9 cellular contexts compared by ENCODE assay signal in the genomic region with DNA sequence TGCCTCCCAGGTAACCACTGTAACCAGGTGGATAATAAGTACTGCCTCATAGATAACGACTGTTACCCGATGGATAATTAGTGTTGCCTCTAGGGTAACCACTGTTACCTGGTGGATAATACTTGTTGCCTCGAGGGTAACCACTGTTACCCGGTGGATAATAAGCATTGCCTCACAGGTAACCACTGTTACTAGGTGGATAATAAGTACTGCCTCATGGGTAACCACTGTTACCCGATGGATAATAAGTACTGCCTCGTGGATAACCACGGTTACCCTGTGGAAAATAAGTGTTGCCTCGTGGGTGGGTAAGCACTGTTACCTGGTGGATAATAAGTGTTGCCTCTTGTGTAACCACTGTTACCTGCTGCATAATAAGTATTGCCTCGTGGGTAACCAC. TPM values are rescaled to one million over a fixed set of nuclear protein-coding genes. Genes with fewer than 3 reads are reported as not detected.
"Had no signal": no experiment of that assay in that cellular context is flagged by ENCODE, and none has a peak within 500 bp of the region (broad histone marks: within the 10 kb centered on the region; RNA-seq: fewer than 3 reads in every experiment).

No MANE protein-coding gene starts in this region.

RNA-seq across cellular contexts. Expression of gene NXPE4, which starts 17.5 kb away (rescaled TPM):
- total RNA-seq: LHCN-M2, MCF 10A, NCI-H460, OCI-LY7, PC-9, Right ventricle myocardium inferior, RPMI7951, SJCRH30, SK-MEL-5 had no signal

RNA-seq across cellular contexts. Expression of gene NXPE1, which starts 53.4 kb away (rescaled TPM):
- total RNA-seq: LHCN-M2, MCF 10A, NCI-H460, OCI-LY7, PC-9, Right ventricle myocardium inferior, RPMI7951, SJCRH30, SK-MEL-5 had no signal
